ENCODE assay signal across 14 cellular contexts in the genomic region with DNA sequence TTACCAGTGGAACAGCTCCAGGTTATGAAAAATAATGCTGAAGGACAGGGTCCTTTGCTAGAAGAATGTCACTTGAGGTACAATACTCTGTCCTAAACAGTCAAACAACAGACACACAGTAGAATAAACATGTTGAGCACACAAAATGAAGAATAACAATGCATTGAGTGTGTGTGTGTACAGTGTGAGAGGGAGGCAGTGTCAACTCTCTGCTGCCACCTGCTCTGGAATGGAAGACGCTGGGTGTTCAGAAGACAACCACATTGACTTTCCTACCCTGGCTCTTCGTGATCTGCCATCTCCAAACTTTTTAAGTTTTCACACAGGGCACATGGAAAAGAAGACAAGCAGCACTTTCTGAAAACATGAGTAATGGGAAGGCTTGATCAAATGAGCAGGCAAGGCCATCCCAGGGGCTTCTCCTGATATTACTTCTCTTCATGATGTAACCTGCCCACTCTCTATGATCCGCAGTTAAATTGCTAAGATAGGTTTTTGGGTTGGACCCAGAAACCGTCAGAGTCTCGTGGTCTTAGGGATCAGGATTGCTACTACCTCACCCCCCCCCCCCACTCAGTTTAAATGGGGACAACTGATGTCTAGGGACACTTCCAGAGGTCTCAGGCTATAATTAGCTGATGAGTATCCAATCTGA.
DNase-seq lines count a peak whose midpoint lies in the region; ATAC-seq and TF ChIP-seq lines count a peak whose summit lies in the region.
"Had no signal": no experiment of that assay in that cellular context is flagged by ENCODE, and none has a peak within 500 bp of the region (broad histone marks: within the 10 kb centered on the region; RNA-seq: fewer than 3 reads in every experiment).

No MANE protein-coding gene starts in this region.

- H3K27ac ChIP-seq in uterus, result peak overlapping the region; percentile 66 to 83

- in situ Hi-C loops in ACHN (cut with HindIII; ENCODE audit: low pct_ligation_motif_present, low pct_unique_long_range_greater_than_20kb, low sequenced_read_pairs), result no loop called here

- peaks cover 3% of the 10 kb centered on the region for H3K27me3 Mint-ChIP-seq in activated T-helper 1 cell treated with anti-CD3 and anti-CD28 coated beads, Interleukin-12 subunit alpha, Interleukin-12 subunit beta, Interleukin-2, Interleukin-4 antibody, amounts not matched to agents 30 ng/mL and 10 ng/mL and 1 ng/mL, durations not matched to agents 14 hours and 24 hours and 36 hours (ENCODE audit: insufficient read depth)
- H3K27me3 Mint-ChIP-seq: progenitor cell of endocrine pancreas had no signal

- H3K4me1 ChIP-seq in uterus, result peaks cover 7 to 18% of the 10 kb centered on the region in 2 donors

- intact Hi-C loops in uterus (cut with DNase I; ENCODE audit: low total_unique reads), result no loop called here
- intact Hi-C loops in activated T-helper 1 cell treated with anti-CD3 and anti-CD28 coated beads, Interleukin-12 subunit alpha, Interleukin-12 subunit beta, Interleukin-2, Interleukin-4 antibody, amounts not matched to agents 30 ng/mL and 10 ng/mL and 1 ng/mL, durations not matched to agents 14 hours and 24 hours and 36 hours (cut with micrococcal nuclease), result no loop called here

- H3K9me3 Mint-ChIP-seq in activated T-helper 1 cell treated with anti-CD3 and anti-CD28 coated beads, Interleukin-12 subunit alpha, Interleukin-12 subunit beta, Interleukin-2, Interleukin-4 antibody, amounts not matched to agents 30 ng/mL and 10 ng/mL and 1 ng/mL, durations not matched to agents 14 hours and 24 hours and 36 hours, result peaks cover 21% of the 10 kb centered on the region

- no peak overlapping the region for H3K4me3 ChIP-seq in fibroblast of pulmonary artery (replicated peaks; ENCODE audit: low read depth, low read length)
- no peak overlapping the region for H3K4me3 ChIP-seq in uterus

- H3K36me3 Mint-ChIP-seq in activated T-helper 1 cell treated with anti-CD3 and anti-CD28 coated beads, Interleukin-12 subunit alpha, Interleukin-12 subunit beta, Interleukin-2, Interleukin-4 antibody, amounts not matched to agents 30 ng/mL and 10 ng/mL and 1 ng/mL, durations not matched to agents 14 hours and 24 hours and 36 hours (ENCODE audit: low read depth), result no peaks in the 10 kb centered on the region

- H3K27me3 ChIP-seq in uterus, result no peaks in the 10 kb centered on the region

- H3K4me3 Mint-ChIP-seq in activated T-helper 1 cell treated with anti-CD3 and anti-CD28 coated beads, Interleukin-12 subunit alpha, Interleukin-12 subunit beta, Interleukin-2, Interleukin-4 antibody, amounts not matched to agents 30 ng/mL and 10 ng/mL and 1 ng/mL, durations not matched to agents 14 hours and 24 hours and 36 hours, result no peak overlapping the region
- H3K4me3 Mint-ChIP-seq: activated B cell treated with CpG ODN at 0.5 μM for 24 hours had no signal

- no peaks in the 10 kb centered on the region for H3K4me1 Mint-ChIP-seq in activated T-helper 1 cell treated with anti-CD3 and anti-CD28 coated beads, Interleukin-12 subunit alpha, Interleukin-12 subunit beta, Interleukin-2, Interleukin-4 antibody, amounts not matched to agents 30 ng/mL and 10 ng/mL and 1 ng/mL, durations not matched to agents 14 hours and 24 hours and 36 hours (ENCODE audit: low read depth)
- H3K4me1 Mint-ChIP-seq: activated B cell treated with CpG ODN at 0.5 μM for 24 hours had no signal

- no peak for TF ChIP-seq CTCF in fibroblast of pulmonary artery (IDR thresholded peaks at IDR 0.05; ENCODE audit: low read length, missing control alignments)
- TF ChIP-seq CTCF in omental fat pad (IDR thresholded peaks at IDR 0.05), result no peak
- no peak for TF ChIP-seq CTCF in uterus (IDR thresholded peaks at IDR 0.05)

- H3K9me3 ChIP-seq in uterus, result no peaks in the 10 kb centered on the region

- DNase-seq in NCI-H774 (lab: John Stamatoyannopoulos, UW), result peak; percentile 36
- peak; percentile 8 for DNase-seq in fibroblast of pulmonary artery (ENCODE audit: low read depth)
- no peak for DNase-seq in omental fat pad (ENCODE audit: low spot score)
- no peak for DNase-seq in uterus
- DNase-seq in activated T-helper 1 cell treated with anti-CD3 and anti-CD28 coated beads, Interleukin-12 subunit alpha, Interleukin-12 subunit beta, Interleukin-2, Interleukin-4 antibody, amounts not matched to agents 30 ng/mL and 10 ng/mL and 1 ng/mL, durations not matched to agents 14 hours and 24 hours and 36 hours (ENCODE audit: low spot score), result no peak
- no peak for DNase-seq in ACHN
- DNase-seq: activated B cell treated with CpG ODN at 0.5 μM for 24 hours; activated effector memory CD4-positive, alpha-beta T cell treated with anti-CD3 and anti-CD28 coated beads, Interleukin-2, amount 50 U/mL, for 16 hours; DND-41; NCI-H2107; T-helper 1 cell had no signal

- H3K36me3 ChIP-seq in uterus, result no peaks in the 10 kb centered on the region

- ATAC-seq in omental fat pad (ENCODE audit: low FRiP score), result peak; percentile 62
- no peak for ATAC-seq in GM19035 (IDR thresholded peaks at IDR 0.05; ENCODE audit: unreplicated experiment)
- ATAC-seq: left lobe of liver had no signal

- no peak for TF ChIP-seq POLR2A in uterus (IDR thresholded peaks at IDR 0.05)

- no peak overlapping the region for H3K27ac Mint-ChIP-seq in activated T-helper 1 cell treated with anti-CD3 and anti-CD28 coated beads, Interleukin-12 subunit alpha, Interleukin-12 subunit beta, Interleukin-2, Interleukin-4 antibody, amounts not matched to agents 30 ng/mL and 10 ng/mL and 1 ng/mL, durations not matched to agents 14 hours and 24 hours and 36 hours
- H3K27ac Mint-ChIP-seq: activated B cell treated with CpG ODN at 0.5 μM for 24 hours, progenitor cell of endocrine pancreas had no signal

Comparison
In these comparisons a context has a peak if more than half of its experiments do, and no peak if none do; other contexts are left out.
1. DNase-seq: peak in NCI-H774 (single experiment) and fibroblast of pulmonary artery (single experiment); none in omental fat pad (single experiment), uterus (0 of 2), activated T-helper 1 cell treated with anti-CD3 and anti-CD28 coated beads, Interleukin-12 subunit alpha, Interleukin-12 subunit beta, Interleukin-2, Interleukin-4 antibody, amounts not matched to agents 30 ng/mL and 10 ng/mL and 1 ng/mL, durations not matched to agents 14 hours and 24 hours and 36 hours (single experiment) and ACHN (single experiment).